In the genomic region with DNA sequence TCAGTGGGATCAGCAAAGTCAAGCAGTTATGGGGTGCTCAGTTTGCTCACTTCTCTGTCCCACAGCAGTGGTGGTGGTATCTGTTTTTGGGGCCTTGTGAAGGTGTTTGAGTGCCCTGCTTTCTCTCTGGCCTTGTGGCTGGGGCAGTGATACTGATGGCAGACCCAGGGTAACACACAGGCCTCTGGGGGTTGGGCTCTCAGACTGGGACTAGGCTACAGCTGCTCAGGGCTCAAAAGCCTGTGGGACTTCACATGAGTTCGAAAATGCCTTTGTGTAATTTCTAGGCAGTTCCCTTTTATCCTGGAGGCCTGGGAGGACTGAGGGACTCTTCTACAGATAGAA, we compare ENCODE assay signal across 28 cellular contexts.
"Had no signal": no experiment of that assay in that cellular context is flagged by ENCODE, and none has a peak within 500 bp of the region (broad histone marks: within the 10 kb centered on the region; RNA-seq: fewer than 3 reads in every experiment).

No MANE protein-coding gene starts in this region.

- H3K27ac ChIP-seq: epithelial cell of prostate, gastrocnemius medialis, heart left ventricle, hepatocyte, left lung, neutrophil, parathyroid adenoma, prostate gland, right atrium auricular region, stomach, thyroid gland had no signal

- H3K4me3 Mint-ChIP-seq: naive thymus-derived CD4-positive, alpha-beta T cell; nephron had no signal

- H3K27ac Mint-ChIP-seq: naive thymus-derived CD4-positive, alpha-beta T cell; nephron had no signal

- ATAC-seq: esophagus mucosa; gastrocnemius medialis; heart left ventricle; left cardiac atrium; left lung; naive thymus-derived CD4-positive, alpha-beta T cell; sciatic nerve had no signal

- H3K36me3 ChIP-seq: gastrocnemius medialis, heart left ventricle, left lung, neutrophil, prostate gland, right atrium auricular region, stomach, thyroid gland had no signal

- H3K4me2 ChIP-seq: hepatocyte, smooth muscle cell had no signal

- H3K79me2 ChIP-seq: hepatocyte had no signal

- H3K4me1 ChIP-seq: gastrocnemius medialis, heart left ventricle, left lung, parathyroid adenoma, prostate gland, right atrium auricular region, stomach, thyroid gland had no signal

- H3K4me3 ChIP-seq: gastrocnemius medialis, heart left ventricle, hepatocyte, left lung, prostate gland, right atrium auricular region, smooth muscle cell, stomach, thyroid gland had no signal

- H3K9ac ChIP-seq: parathyroid adenoma had no signal

- H2AFZ ChIP-seq: hepatocyte, parathyroid adenoma had no signal

- H3K4me1 Mint-ChIP-seq: naive thymus-derived CD4-positive, alpha-beta T cell; nephron had no signal

- H3K27me3 ChIP-seq: gastrocnemius medialis, heart left ventricle, hepatocyte, left lung, neutrophil, right atrium auricular region, stomach, thyroid gland had no signal

- DNase-seq: cerebellar nuclear complex; cortex of kidney; foreskin fibroblast; gastrocnemius medialis; heart left ventricle; left cardiac atrium; left lung; mesenchymal stem cell; midbrain; naive thymus-derived CD4-positive, alpha-beta T cell; stimulated activated CD4-positive, alpha-beta T cell treated with anti-CD3 and anti-CD28 coated beads, Interleukin-12 subunit alpha, Interleukin-12 subunit beta, amount 100 ng/mL, for 4 hours; stimulated activated CD4-positive, alpha-beta T cell treated with anti-CD3 and anti-CD28 coated beads, Interleukin-1b, Interleukin-23, amount 100 ng/mL, for 48 hours; stimulated activated CD4-positive, alpha-beta T cell treated with anti-CD3 and anti-CD28 coated beads, Interleukin-4, amount 100 ng/mL, for 1 hour; stimulated activated CD8-positive, alpha-beta memory T cell treated with anti-CD3 and anti-CD28 coated beads, Interleukin-4, amount 100 ng/mL, for 48 hours; stimulated activated naive CD4-positive, alpha-beta T cell treated with Interleukin-2 at 50 U/mL for 16 hours; stomach; thyroid gland; trophoblast cell had no signal
